Comparison of ENCODE assay signal across 8 cellular contexts in genomic region chr13:91375119-91375729, GRCh38. TPM values are rescaled to one million over a fixed set of nuclear protein-coding genes. Genes with fewer than 3 reads are reported as not detected.
DNase-seq lines count a peak whose midpoint lies in the region; ATAC-seq and TF ChIP-seq lines count a peak whose summit lies in the region.

No MANE protein-coding gene starts in this region.

- peak; percentile 93 for ATAC-seq in HG02588 (IDR thresholded peaks at IDR 0.05; ENCODE audit: unreplicated experiment)
- peak; percentile 58 for ATAC-seq in stimulated activated effector memory CD8-positive, alpha-beta T cell treated with anti-CD3 and anti-CD28 coated beads, Interleukin-12 subunit alpha, Interleukin-12 subunit beta, amount 100 ng/mL, for 72 hours

- no peaks in the 10 kb centered on the region for H3K9me3 Mint-ChIP-seq in stimulated activated effector memory CD8-positive, alpha-beta T cell treated with anti-CD3 and anti-CD28 coated beads, Interleukin-12 subunit alpha, Interleukin-12 subunit beta, amount 100 ng/mL, for 72 hours

- no peak overlapping the region for H3K4me3 ChIP-seq in dorsolateral prefrontal cortex

- H3K27ac ChIP-seq in dorsolateral prefrontal cortex: no peak overlapping the region

- H3K27ac Mint-ChIP-seq in stimulated activated effector memory CD8-positive, alpha-beta T cell treated with anti-CD3 and anti-CD28 coated beads, Interleukin-12 subunit alpha, Interleukin-12 subunit beta, amount 100 ng/mL, for 72 hours: no peak overlapping the region

- no peaks in the 10 kb centered on the region for H3K27me3 ChIP-seq in dorsolateral prefrontal cortex

- DNase-seq in AG08395 (ENCODE audit: low spot score) (peak; percentile 35), GM13977 (ENCODE audit: low spot score) (peak; percentile 35), MV-4-11 (lab: John Stamatoyannopoulos, UW) (peak; percentile 70), dorsolateral prefrontal cortex (no peak), posterior vena cava (ENCODE audit: low spot score) (no peak)
- no peak for DNase-seq in stimulated activated effector memory CD8-positive, alpha-beta T cell treated with anti-CD3 and anti-CD28 coated beads, Interleukin-12 subunit alpha, Interleukin-12 subunit beta, amount 100 ng/mL, for 72 hours (ENCODE audit: low spot score in 2 of 2)
- DNase-seq in activated CD4-positive, alpha-beta T cell treated with anti-CD3 and anti-CD28 coated beads, Interleukin-2, amount 50 U/mL, for 48 hours: no peak

- in situ Hi-C loops in GM13977 (cut with MboI; ENCODE audit: low pct_unique_long_range_greater_than_20kb, low sequenced_read_pairs, unreplicated experiment): loop anchor here (25.0 kb wide), 1 partner anchor 337 kb away; no protein-coding TSS in a partner anchor

- H3K4me1 Mint-ChIP-seq in stimulated activated effector memory CD8-positive, alpha-beta T cell treated with anti-CD3 and anti-CD28 coated beads, Interleukin-12 subunit alpha, Interleukin-12 subunit beta, amount 100 ng/mL, for 72 hours: peaks cover 8% of the 10 kb centered on the region

- TF ChIP-seq CTCF in GM13977 (IDR thresholded peaks at IDR 0.05; ENCODE audit: extremely low read depth, insufficient read depth, missing control alignments) (peak; percentile 66), dorsolateral prefrontal cortex (IDR thresholded peaks at IDR 0.05 in 54 of 56, conservative IDR thresholded peaks at IDR 0.05 in 2 of 56; ENCODE audit: low read depth in 1 of 56, partially characterized antibody in 56 of 56) (peak in 53 of 56 donors; percentile 12 to 59 (median 41))

- H3K36me3 Mint-ChIP-seq in stimulated activated effector memory CD8-positive, alpha-beta T cell treated with anti-CD3 and anti-CD28 coated beads, Interleukin-12 subunit alpha, Interleukin-12 subunit beta, amount 100 ng/mL, for 72 hours: no peaks in the 10 kb centered on the region

- no peak overlapping the region for H3K4me3 Mint-ChIP-seq in stimulated activated effector memory CD8-positive, alpha-beta T cell treated with anti-CD3 and anti-CD28 coated beads, Interleukin-12 subunit alpha, Interleukin-12 subunit beta, amount 100 ng/mL, for 72 hours

- intact Hi-C loops in dorsolateral prefrontal cortex (cut with DNase I) (no loop called here), posterior vena cava (cut with DNase I) (no loop called here)

RNA-seq across cellular contexts. Expression of gene GPC5, which starts 23.2 kb away (rescaled TPM):
- total RNA-seq in dorsolateral prefrontal cortex: 10 to 100 TPM in 119 of 120 experiments, 1 to 10 TPM in 1; 8.5 to 64.0 (median 22.4) TPM
- under 1 TPM; 0.37 to 0.52 TPM for total RNA-seq in posterior vena cava

RNA-seq across cellular contexts. Expression of gene MIR17HG, which starts 27.7 kb away (rescaled TPM):
- total RNA-seq in dorsolateral prefrontal cortex: 1 to 10 TPM in 71 of 120 experiments, under 1 TPM in 49; 0.19 to 3.8 (median 1.1) TPM
- total RNA-seq in posterior vena cava: 1 to 10 TPM; 2.6 to 3.4 TPM

Comparison
In these comparisons a context has a peak if more than half of its experiments do, and no peak if none do; other contexts are left out.
1. DNase-seq: peak in AG08395 (single experiment), GM13977 (single experiment) and MV-4-11 (single experiment); none in dorsolateral prefrontal cortex (0 of 10), stimulated activated effector memory CD8-positive, alpha-beta T cell treated with anti-CD3 and anti-CD28 coated beads, Interleukin-12 subunit alpha, Interleukin-12 subunit beta, amount 100 ng/mL, for 72 hours (0 of 2), posterior vena cava (single experiment) and activated CD4-positive, alpha-beta T cell treated with anti-CD3 and anti-CD28 coated beads, Interleukin-2, amount 50 U/mL, for 48 hours (0 of 2).
2. RNA of gene GPC5, which starts 23.2 kb away (total RNA-seq): 8.5 to 64.0 TPM in dorsolateral prefrontal cortex; 0.37 to 0.52 TPM in posterior vena cava; every median in the first group is over 4 times any median in the second.